15 cellular contexts compared by ENCODE assay signal in the genomic region with DNA sequence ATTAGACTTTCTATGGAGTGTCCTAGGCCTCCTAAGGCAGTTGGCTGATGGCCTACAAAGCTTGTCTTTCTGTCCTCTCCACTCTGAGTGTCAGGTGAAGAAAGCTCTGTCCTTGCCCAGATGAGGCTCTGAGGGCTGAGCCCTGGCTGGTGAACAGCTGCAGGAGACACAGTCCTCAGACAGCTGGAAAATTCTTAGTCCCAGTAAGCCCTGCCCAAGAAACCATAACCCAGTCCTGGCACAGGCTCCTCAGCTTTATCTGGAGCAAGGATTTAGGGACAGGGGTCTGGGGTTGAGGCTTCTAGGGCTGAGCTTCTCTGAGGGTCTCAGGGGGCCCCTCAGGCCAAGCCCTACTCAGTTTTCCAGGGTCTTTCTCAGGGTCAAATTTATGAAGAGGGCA. TPM values are rescaled to one million over a fixed set of nuclear protein-coding genes. Genes with fewer than 3 reads are reported as not detected.
"Had no signal": no experiment of that assay in that cellular context is flagged by ENCODE, and none has a peak within 500 bp of the region (broad histone marks: within the 10 kb centered on the region; RNA-seq: fewer than 3 reads in every experiment).

No MANE protein-coding gene starts in this region.

RNA-seq across cellular contexts. Expression of gene PSG7, which starts 2.3 kb away (rescaled TPM):
- total RNA-seq: activated B cell treated with CpG ODN at 0.5 μM for 24 hours; activated CD8-positive, alpha-beta T cell treated with anti-CD3 and anti-CD28 coated beads for 36 hours; activated T-cell treated with anti-CD3 and anti-CD28 coated beads, Interleukin-2, amount 50 U/mL, for 4 hours; activated T-helper 17 cell treated with anti-CD3 and anti-CD28 coated beads, Interleukin-2, amount 50 U/mL, for 72 hours; body of pancreas; cardiac muscle cell; colonic mucosa; dermis microvascular lymphatic vessel endothelial cell; esophagus muscularis mucosa; glomerular endothelial cell; heart right ventricle; hepatocyte; T-helper 17 cell had no signal
- polyA plus RNA-seq: adipose tissue, cardiac muscle cell, heart right ventricle, hepatocyte had no signal

RNA-seq across cellular contexts. Expression of gene PSG6, which starts 17.0 kb away (rescaled TPM):
- total RNA-seq: activated B cell treated with CpG ODN at 0.5 μM for 24 hours; activated CD8-positive, alpha-beta T cell treated with anti-CD3 and anti-CD28 coated beads for 36 hours; activated T-cell treated with anti-CD3 and anti-CD28 coated beads, Interleukin-2, amount 50 U/mL, for 4 hours; activated T-helper 17 cell treated with anti-CD3 and anti-CD28 coated beads, Interleukin-2, amount 50 U/mL, for 72 hours; body of pancreas; cardiac muscle cell; colonic mucosa; dermis microvascular lymphatic vessel endothelial cell; esophagus muscularis mucosa; gastroesophageal sphincter; glomerular endothelial cell; heart right ventricle; hepatocyte; T-helper 17 cell had no signal
- polyA plus RNA-seq: adipose tissue, cardiac muscle cell, heart right ventricle, hepatocyte had no signal

RNA-seq across cellular contexts. Expression of gene PSG1, which starts 55.2 kb away (rescaled TPM):
- total RNA-seq: activated B cell treated with CpG ODN at 0.5 μM for 24 hours; activated CD8-positive, alpha-beta T cell treated with anti-CD3 and anti-CD28 coated beads for 36 hours; activated T-cell treated with anti-CD3 and anti-CD28 coated beads, Interleukin-2, amount 50 U/mL, for 4 hours; body of pancreas; cardiac muscle cell; colonic mucosa; heart right ventricle had no signal
- polyA plus RNA-seq: adipose tissue, cardiac muscle cell, heart right ventricle, hepatocyte had no signal
